ENCODE assay signal across 18 cellular contexts in the genomic region with DNA sequence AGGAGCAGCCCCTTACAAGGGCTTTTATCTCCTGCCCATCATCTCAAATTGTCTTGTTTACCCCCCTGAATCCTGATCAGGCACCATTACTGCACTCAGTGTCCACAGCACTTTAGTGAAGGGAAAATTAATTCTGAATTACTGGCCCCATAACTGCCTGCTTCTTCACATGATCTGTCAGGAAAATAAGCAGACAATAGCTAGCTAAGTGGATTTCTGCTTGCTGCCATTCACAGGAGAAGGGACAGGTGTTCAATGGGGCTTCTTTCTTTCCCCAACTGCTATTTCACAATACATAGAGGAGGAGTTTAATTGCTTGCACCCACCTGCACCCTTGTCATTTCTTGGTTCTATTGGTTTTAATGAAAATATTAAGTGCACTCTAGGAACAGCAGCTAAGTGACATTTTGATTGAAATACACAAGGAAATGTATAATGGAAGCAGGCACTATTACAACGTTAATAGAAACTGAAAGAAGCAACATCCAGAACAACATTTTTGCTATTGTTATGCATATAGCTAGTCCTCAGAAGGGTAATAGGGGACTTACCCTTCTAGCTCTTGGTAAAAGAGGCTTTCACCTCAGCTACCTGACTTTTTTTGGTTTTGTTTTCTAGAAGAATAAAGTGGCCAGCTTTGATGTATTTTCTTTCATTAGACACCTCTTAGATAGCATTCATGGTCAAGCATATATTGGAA.
A peak's percentile ranks its signal among the peaks of the same experiment; 100 is the strongest.
DNase-seq lines count a peak whose midpoint lies in the region; ATAC-seq and TF ChIP-seq lines count a peak whose summit lies in the region.
"Had no signal": no experiment of that assay in that cellular context is flagged by ENCODE, and none has a peak within 500 bp of the region (broad histone marks: within the 10 kb centered on the region; RNA-seq: fewer than 3 reads in every experiment).

No MANE protein-coding gene starts in this region.

- H3K27me3 ChIP-seq in mesendoderm (ENCODE audit: insufficient read depth, low read length, poor library complexity) = no peaks in the 10 kb centered on the region
- H3K27me3 ChIP-seq: BLaER1 treated with 17β-estradiol and CSF1 and Interleukin-3, amounts not matched to agents 10 nM and 100 nM; tibial artery had no signal

- H3K79me2 ChIP-seq in mesendoderm (ENCODE audit: control insufficient read depth, insufficient read depth, low read length) = no peaks in the 10 kb centered on the region

- H2AK5ac ChIP-seq in mesendoderm (ENCODE audit: low read length) = no peak overlapping the region

- H3K27ac ChIP-seq in mesendoderm (ENCODE audit: low read depth, low read length) = no peak overlapping the region
- H3K27ac ChIP-seq: BLaER1 treated with 17β-estradiol and CSF1 and Interleukin-3, amounts not matched to agents 10 nM and 100 nM; HL-60; PC-9; tibial artery had no signal

- no peak overlapping the region for H2BK120ac ChIP-seq in mesendoderm (ENCODE audit: low read depth, low read length)

- no peaks in the 10 kb centered on the region for H3K36me3 ChIP-seq in mesendoderm (ENCODE audit: control insufficient read depth, insufficient read depth, low read length)
- H3K36me3 ChIP-seq: BLaER1 treated with 17β-estradiol and CSF1 and Interleukin-3, amounts not matched to agents 10 nM and 100 nM; tibial artery had no signal

- no peak overlapping the region for H3K23ac ChIP-seq in mesendoderm (ENCODE audit: low read length)

- no peak overlapping the region for H3K4me2 ChIP-seq in mesendoderm (ENCODE audit: low read length)
- H3K4me2 ChIP-seq: BLaER1 treated with 17β-estradiol and CSF1 and Interleukin-3, amounts not matched to agents 10 nM and 100 nM; PC-9 had no signal

- H3K56ac ChIP-seq in mesendoderm (ENCODE audit: low read length) = no peak overlapping the region

- no peak overlapping the region for H3K9ac ChIP-seq in mesendoderm (ENCODE audit: low read length)
- H3K9ac ChIP-seq: BLaER1 treated with 17β-estradiol and CSF1 and Interleukin-3, amounts not matched to agents 10 nM and 100 nM had no signal

- H3K79me1 ChIP-seq in mesendoderm (ENCODE audit: low read length) = no peaks in the 10 kb centered on the region

- H2BK5ac ChIP-seq in mesendoderm (ENCODE audit: low read length) = no peak overlapping the region

- TF ChIP-seq POLR2A in lower leg skin (IDR thresholded peaks at IDR 0.05) = no peak

- no peak overlapping the region for H4K5ac ChIP-seq in mesendoderm (ENCODE audit: low read length)

- no peak overlapping the region for H2BK15ac ChIP-seq in mesendoderm (replicated peaks; ENCODE audit: low read depth)

- DNase-seq in NCI-H1105 treated with DMSO at 0.1 percent for 48 hours (lab: John Stamatoyannopoulos, UW) = peak; percentile 99
- peak; percentile 92 for DNase-seq in NCI-H2227 treated with DMSO at 0.1 percent for 48 hours (lab: John Stamatoyannopoulos, UW)
- DNase-seq in mesendoderm = peak; percentile 9
- no peak for DNase-seq in effector CD8-positive, alpha-beta T cell (lab: John Stamatoyannopoulos, UW)
- no peak for DNase-seq in HuH-7.5 (ENCODE audit: low spot score)
- DNase-seq in lower leg skin (ENCODE audit: low spot score in 2 of 2) = no peak
- DNase-seq: activated CD4-positive, alpha-beta T cell treated with anti-CD3 and anti-CD28 coated beads for 48 hours; activated T-cell treated with anti-CD3 and anti-CD28 coated beads, Interleukin-2, amount 50 U/mL, for 4 hours; amygdala; cortex of kidney; GDM1; PC-9; T-helper 2 cell; tibial artery had no signal

- peak; percentile 77 for ATAC-seq in GM21529 (IDR thresholded peaks at IDR 0.05; ENCODE audit: unreplicated experiment)
- ATAC-seq in HG02885 (IDR thresholded peaks at IDR 0.05; ENCODE audit: poor library complexity, unreplicated experiment) = no peak
- ATAC-seq: activated T-cell treated with anti-CD3 and anti-CD28 coated beads, Interleukin-2, amount 50 U/mL, for 4 hours had no signal

- no peak for TF ChIP-seq CTCF in lower leg skin (IDR thresholded peaks at IDR 0.05)

- no peak overlapping the region for H4K8ac ChIP-seq in mesendoderm (ENCODE audit: low read depth, low read length)

- H3K4me3 ChIP-seq in mesendoderm (ENCODE audit: low read length) (no peak overlapping the region), lower leg skin (ENCODE audit: low read depth, poor library complexity, severe bottlenecking) (no peak overlapping the region)
- H3K4me3 ChIP-seq: BLaER1 treated with 17β-estradiol and CSF1 and Interleukin-3, amounts not matched to agents 10 nM and 100 nM; PC-9; tibial artery had no signal

- no peak overlapping the region for H3K18ac ChIP-seq in mesendoderm (ENCODE audit: low read length)

- intact Hi-C loops in lower leg skin (cut with DNase I; ENCODE audit: low total_unique reads) = no loop called here

- no peak overlapping the region for H3K4ac ChIP-seq in mesendoderm (ENCODE audit: low read depth, low read length)

- no CpG with 5 or more reads among the region's 1 CpG for whole genome bisulfite sequencing in mesendoderm (ENCODE audit: extremely low coverage, insufficient coverage, low lambda C conversion rate)
- WGBS in lower leg skin, 2 donors = 3 to 12% methylated on average over 1 of the region's 1 CpG

- peaks cover 2% of the 10 kb centered on the region for H3K4me1 ChIP-seq in mesendoderm (ENCODE audit: control insufficient read depth, low read depth, low read length)
- H3K4me1 ChIP-seq: BLaER1 treated with 17β-estradiol and CSF1 and Interleukin-3, amounts not matched to agents 10 nM and 100 nM; tibial artery had no signal

Comparison
In these comparisons a context has a peak if more than half of its experiments do, and no peak if none do; other contexts are left out.
1. DNase-seq: peak in NCI-H1105 treated with DMSO at 0.1 percent for 48 hours (single experiment), NCI-H2227 treated with DMSO at 0.1 percent for 48 hours (single experiment) and mesendoderm (single experiment); none in effector CD8-positive, alpha-beta T cell (single experiment), HuH-7.5 (single experiment) and lower leg skin (0 of 2).